Comparison of ENCODE assay signal across 20 cellular contexts in genomic region chr6:105504660-105505059, GRCh38.
"Had no signal": no experiment of that assay in that cellular context is flagged by ENCODE, and none has a peak within 500 bp of the region (broad histone marks: within the 10 kb centered on the region; RNA-seq: fewer than 3 reads in every experiment).

No MANE protein-coding gene starts in this region.

- H3K9me3 ChIP-seq: breast epithelium, thyroid gland, upper lobe of right lung had no signal

- H3K36me3 Mint-ChIP-seq: activated naive CD8-positive, alpha-beta T cell treated with anti-CD3 and anti-CD28 coated beads, Interleukin-2, amount 10 ng/mL, durations not matched to agents 7 days and 5 days; immature natural killer cell had no signal

- H3K27ac Mint-ChIP-seq: activated B cell treated with CpG ODN at 0.5 μM for 24 hours; activated naive CD8-positive, alpha-beta T cell treated with anti-CD3 and anti-CD28 coated beads, Interleukin-2, amount 10 ng/mL, durations not matched to agents 7 days and 5 days; immature natural killer cell had no signal

- H3K4me3 Mint-ChIP-seq: activated B cell treated with CpG ODN at 0.5 μM for 24 hours; activated naive CD8-positive, alpha-beta T cell treated with anti-CD3 and anti-CD28 coated beads, Interleukin-2, amount 10 ng/mL, durations not matched to agents 7 days and 5 days; immature natural killer cell; neural crest cell had no signal

- ATAC-seq: foreskin keratinocyte, left lobe of liver, upper lobe of right lung had no signal

- H3K4me3 ChIP-seq: breast epithelium, hepatocyte, thyroid gland, upper lobe of right lung had no signal

- H3K36me3 ChIP-seq: breast epithelium, thyroid gland, upper lobe of right lung had no signal

- H3K27ac ChIP-seq: breast epithelium, foreskin keratinocyte, hepatocyte, thyroid gland, upper lobe of right lung had no signal

- H3K4me1 Mint-ChIP-seq: activated B cell treated with CpG ODN at 0.5 μM for 24 hours; activated naive CD8-positive, alpha-beta T cell treated with anti-CD3 and anti-CD28 coated beads, Interleukin-2, amount 10 ng/mL, durations not matched to agents 7 days and 5 days; immature natural killer cell had no signal

- H3K4me1 ChIP-seq: breast epithelium, thyroid gland, upper lobe of right lung had no signal

- H3K27me3 ChIP-seq: breast epithelium, foreskin keratinocyte, hepatocyte, thyroid gland, upper lobe of right lung had no signal

- DNase-seq: activated B cell treated with CpG ODN at 0.5 μM for 24 hours; activated CD4-positive, alpha-beta T cell treated with anti-CD3 and anti-CD28 coated beads for 4 hours; activated CD4-positive, alpha-beta T cell treated with anti-CD3 and anti-CD28 coated beads, Interleukin-2, amount 50 U/mL, for 48 hours; activated naive CD4-positive, alpha-beta T cell treated with Interleukin-2 at 50 U/mL for 16 hours; activated naive CD8-positive, alpha-beta T cell treated with anti-CD3 and anti-CD28 coated beads, Interleukin-2, amount 10 ng/mL, durations not matched to agents 7 days and 5 days; activated T-cell treated with anti-CD3 and anti-CD28 coated beads, Interleukin-2, amount 50 U/mL, for 48 hours; amniotic stem cell; foreskin keratinocyte; immature natural killer cell; midbrain; occipital lobe; stimulated activated CD4-positive, alpha-beta T cell treated with anti-CD3 and anti-CD28 coated beads, Interleukin-4, amount 100 ng/mL, for 24 hours; stimulated activated naive CD4-positive, alpha-beta T cell treated with Interleukin-2 at 50 U/mL for 16 hours; T1000; thyroid gland; upper lobe of right lung had no signal
